8 cellular contexts compared by ENCODE assay signal in the genomic region with DNA sequence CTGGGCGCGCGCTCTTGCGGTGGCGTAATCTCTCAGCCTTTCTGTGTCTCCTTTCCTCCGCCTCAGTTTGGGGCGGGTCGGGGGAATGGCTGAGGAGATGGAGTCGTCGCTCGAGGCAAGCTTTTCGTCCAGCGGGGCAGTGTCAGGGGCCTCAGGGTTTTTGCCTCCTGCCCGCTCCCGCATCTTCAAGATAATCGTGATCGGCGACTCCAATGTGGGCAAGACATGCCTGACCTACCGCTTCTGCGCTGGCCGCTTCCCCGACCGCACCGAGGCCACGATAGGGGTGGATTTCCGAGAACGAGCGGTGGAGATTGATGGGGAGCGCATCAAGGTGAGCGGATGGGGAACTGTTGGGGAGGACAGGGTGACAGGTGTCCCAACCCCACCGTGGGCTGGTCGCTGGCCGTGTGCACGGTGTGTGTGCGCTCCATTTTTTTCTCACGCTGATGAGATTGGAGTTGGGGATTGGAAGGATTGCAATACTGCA. TPM values are rescaled to one million over a fixed set of nuclear protein-coding genes. Genes with fewer than 3 reads are reported as not detected.
DNase-seq lines count a peak whose midpoint lies in the region; ATAC-seq and TF ChIP-seq lines count a peak whose summit lies in the region.

Gene RAB33B (plus strand): TSS at position 11 of the 490 bp plus-strand sequence. CDS start 75 bp downstream, at position 86.

- no peaks in the 10 kb centered on the region for H3K9me3 Mint-ChIP-seq in activated CD4-positive, alpha-beta T cell treated with anti-CD3 and anti-CD28 coated beads, Interleukin-2, amount 10 ng/mL, durations not matched to agents 24 days and 14 days
- H3K9me3 Mint-ChIP-seq in natural killer cell: no peaks in the 10 kb centered on the region

- H3K27me3 Mint-ChIP-seq in activated CD4-positive, alpha-beta T cell treated with anti-CD3 and anti-CD28 coated beads, Interleukin-2, amount 10 ng/mL, durations not matched to agents 24 days and 14 days: no peaks in the 10 kb centered on the region
- no peaks in the 10 kb centered on the region for H3K27me3 Mint-ChIP-seq in natural killer cell (ENCODE audit: low read depth in 2 of 2)

- peak within 1 kb of the TSS; percentile 96 for H3K27ac Mint-ChIP-seq in activated CD4-positive, alpha-beta T cell treated with anti-CD3 and anti-CD28 coated beads, Interleukin-2, amount 10 ng/mL, durations not matched to agents 24 days and 14 days
- H3K27ac Mint-ChIP-seq in natural killer cell: peak within 1 kb of the TSS; percentile 99

- peak within 1 kb of the TSS; percentile 51 for H3K27ac ChIP-seq in SJCRH30

- peaks cover 52% of the 10 kb centered on the region for H3K4me1 Mint-ChIP-seq in activated CD4-positive, alpha-beta T cell treated with anti-CD3 and anti-CD28 coated beads, Interleukin-2, amount 10 ng/mL, durations not matched to agents 24 days and 14 days
- H3K4me1 Mint-ChIP-seq in natural killer cell: peaks cover 64 to 68% of the 10 kb centered on the region in 2 donors

- intact Hi-C loops in activated CD4-positive, alpha-beta T cell treated with anti-CD3 and anti-CD28 coated beads, Interleukin-2, amount 10 ng/mL, durations not matched to agents 24 days and 14 days (cut with micrococcal nuclease): loop anchor here (1.0 to 10.0 kb wide), 4 partner anchors 153 to 1768 kb away; partner anchors contain the start of genes NAA15, SCOC and ZNF330
- intact Hi-C loops in natural killer cell (cut with micrococcal nuclease): no loop called here

- no peaks in the 10 kb centered on the region for H3K9me3 ChIP-seq in SJCRH30 (replicated peaks)

- peaks cover 11% of the 10 kb centered on the region for H3K4me1 ChIP-seq in SJCRH30

- DNase-seq in activated CD4-positive, alpha-beta T cell treated with anti-CD3 and anti-CD28 coated beads, Interleukin-2, amount 10 ng/mL, durations not matched to agents 24 days and 14 days: no peak
- DNase-seq in activated CD4-positive, alpha-beta T cell treated with anti-CD3 and anti-CD28 coated beads for 48 hours: no peak
- no peak for DNase-seq in SJCRH30
- peak; percentile 71 for DNase-seq in epidermal melanocyte (ENCODE audit: insufficient read length, low spot score)
- DNase-seq in natural killer cell: no peak
- no peak for DNase-seq in GM20000 (ENCODE audit: low spot score)
- DNase-seq in NCI-H187 (lab: John Stamatoyannopoulos, UW): no peak

- ATAC-seq in HG02759 (IDR thresholded peaks at IDR 0.05; ENCODE audit: unreplicated experiment) (peak; percentile 1), natural killer cell (no peak)

- H3K27me3 ChIP-seq in SJCRH30: no peaks in the 10 kb centered on the region

- H3K4me3 Mint-ChIP-seq in activated CD4-positive, alpha-beta T cell treated with anti-CD3 and anti-CD28 coated beads, Interleukin-2, amount 10 ng/mL, durations not matched to agents 24 days and 14 days: peak within 1 kb of the TSS; percentile 92
- peak within 1 kb of the TSS; percentile 99 for H3K4me3 Mint-ChIP-seq in natural killer cell

- peaks cover 4% of the 10 kb centered on the region for H3K36me3 Mint-ChIP-seq in activated CD4-positive, alpha-beta T cell treated with anti-CD3 and anti-CD28 coated beads, Interleukin-2, amount 10 ng/mL, durations not matched to agents 24 days and 14 days (ENCODE audit: low read depth)
- no peaks in the 10 kb centered on the region for H3K36me3 Mint-ChIP-seq in natural killer cell

- peak within 1 kb of the TSS; percentile 72 for H3K4me3 ChIP-seq in SJCRH30

- no peaks in the 10 kb centered on the region; the same call in 1 of the 2 replicates for H3K36me3 ChIP-seq in SJCRH30

- no peak for TF ChIP-seq CTCF in natural killer cell (IDR thresholded peaks at IDR 0.05)
- TF ChIP-seq CTCF in GM20000 (IDR thresholded peaks at IDR 0.05; ENCODE audit: extremely low read depth, missing control alignments): no peak

RNA-seq across cellular contexts. Expression of gene RAB33B, which starts in this region (rescaled TPM):
- total RNA-seq in activated CD4-positive, alpha-beta T cell treated with anti-CD3 and anti-CD28 coated beads, Interleukin-2, amount 10 ng/mL, durations not matched to agents 24 days and 14 days: 4.4 and 5.7 TPM in 2 replicates
- 7.7 and 8.4 TPM in 2 replicates for total RNA-seq in SJCRH30 (2014; rRNA removed; shearing (Covaris generic))
- 10 to 100 TPM in 2 of 3 donors, 1 to 10 TPM in 1; 7.8 to 12.9 (median 10.5) TPM for total RNA-seq in natural killer cell
